Comparison of ENCODE assay signal across 15 cellular contexts in genomic region chr12:6249580-6249979, GRCh38.
"Had no signal": no experiment of that assay in that cellular context is flagged by ENCODE, and none has a peak within 500 bp of the region (broad histone marks: within the 10 kb centered on the region; RNA-seq: fewer than 3 reads in every experiment).

No MANE protein-coding gene starts in this region.

- H3K4me3 ChIP-seq: ascending aorta, cardiac muscle cell, esophagus squamous epithelium, left lung, skin epidermis, thyroid gland had no signal

- H3K36me3 ChIP-seq: ascending aorta, cardiac muscle cell, esophagus squamous epithelium, left lung, thyroid gland had no signal

- H3K27me3 ChIP-seq: ascending aorta, cardiac muscle cell, esophagus squamous epithelium, left lung, thyroid gland had no signal

- H3K4me3 Mint-ChIP-seq: activated CD4-positive, alpha-beta memory T cell treated with anti-CD3 and anti-CD28 coated beads, Interleukin-2, amount 10 ng/mL, durations not matched to agents 7 days and 5 days; activated CD4-positive, alpha-beta T cell treated with anti-CD3 and anti-CD28 coated beads for 36 hours; memory B cell; nephron progenitor cell had no signal

- DNase-seq: activated CD4-positive, alpha-beta memory T cell treated with anti-CD3 and anti-CD28 coated beads, Interleukin-2, amount 10 ng/mL, durations not matched to agents 7 days and 5 days; activated CD4-positive, alpha-beta T cell treated with anti-CD3 and anti-CD28 coated beads for 36 hours; activated naive CD4-positive, alpha-beta T cell; activated T-cell treated with anti-CD3 and anti-CD28 coated beads, Interleukin-2, amount 50 U/mL, for 48 hours; esophagus squamous epithelium; head of caudate nucleus; left lung; nephron progenitor cell; retina; T-helper 9 cell; thyroid gland had no signal

- H3K27ac ChIP-seq: ascending aorta, cardiac muscle cell, left lung, thyroid gland had no signal

- H3K9me3 Mint-ChIP-seq: activated CD4-positive, alpha-beta memory T cell treated with anti-CD3 and anti-CD28 coated beads, Interleukin-2, amount 10 ng/mL, durations not matched to agents 7 days and 5 days; memory B cell had no signal

- H3K4me1 ChIP-seq: ascending aorta, left lung, thyroid gland had no signal

- ATAC-seq: activated CD4-positive, alpha-beta T cell treated with anti-CD3 and anti-CD28 coated beads for 36 hours had no signal

- H3K36me3 Mint-ChIP-seq: memory B cell had no signal

- H3K9me3 ChIP-seq: ascending aorta, esophagus squamous epithelium, left lung, thyroid gland had no signal

- H3K4me1 Mint-ChIP-seq: activated CD4-positive, alpha-beta memory T cell treated with anti-CD3 and anti-CD28 coated beads, Interleukin-2, amount 10 ng/mL, durations not matched to agents 7 days and 5 days; activated CD4-positive, alpha-beta T cell treated with anti-CD3 and anti-CD28 coated beads for 36 hours; memory B cell had no signal

- H3K27ac Mint-ChIP-seq: activated CD4-positive, alpha-beta memory T cell treated with anti-CD3 and anti-CD28 coated beads, Interleukin-2, amount 10 ng/mL, durations not matched to agents 7 days and 5 days; activated CD4-positive, alpha-beta T cell treated with anti-CD3 and anti-CD28 coated beads for 36 hours; memory B cell; nephron progenitor cell had no signal
